ENCODE assay signal across 9 cellular contexts in the genomic region with DNA sequence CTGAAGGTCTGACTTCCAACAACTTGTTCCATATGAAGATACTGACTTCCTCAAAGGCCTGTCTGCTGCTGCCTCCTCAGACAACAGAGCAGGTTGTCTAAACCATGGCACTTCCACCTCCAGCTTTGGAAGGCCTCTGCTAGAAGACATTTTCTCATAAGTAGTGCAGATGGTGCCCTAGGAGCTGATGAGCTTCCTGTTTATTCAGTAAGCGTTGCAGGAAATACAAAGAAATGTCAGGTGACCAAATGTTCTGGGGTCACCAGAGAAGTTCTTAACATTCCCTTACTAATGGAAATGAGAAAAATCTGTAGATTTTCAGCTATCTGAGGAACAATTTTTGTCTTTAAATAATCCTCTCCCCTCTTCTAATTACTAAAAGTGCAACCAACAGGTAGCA. TPM values are rescaled to one million over a fixed set of nuclear protein-coding genes. Genes with fewer than 3 reads are reported as not detected.
DNase-seq lines count a peak whose midpoint lies in the region; ATAC-seq and TF ChIP-seq lines count a peak whose summit lies in the region.
"Had no signal": no experiment of that assay in that cellular context is flagged by ENCODE, and none has a peak within 500 bp of the region (broad histone marks: within the 10 kb centered on the region; RNA-seq: fewer than 3 reads in every experiment).

No MANE protein-coding gene starts in this region.

- H3K4me1 ChIP-seq in MM.1S (ENCODE audit: low read length): peaks cover 17% of the 10 kb centered on the region
- H3K4me1 ChIP-seq in breast epithelium: peaks cover 4 to 9% of the 10 kb centered on the region in 2 donors
- H3K4me1 ChIP-seq in tibial nerve: peaks cover 0 to 75% (median 19%) of the 10 kb centered on the region in 4 donors
- H3K4me1 ChIP-seq: BLaER1 treated with 17β-estradiol and CSF1 and Interleukin-3, amounts not matched to agents 10 nM and 100 nM had no signal

- TF ChIP-seq POLR2A in breast epithelium (IDR thresholded peaks at IDR 0.05) (no peak), tibial nerve (IDR thresholded peaks at IDR 0.05) (no peak)

- no peak for ATAC-seq in activated CD4-positive, CD25-positive, alpha-beta regulatory T cell treated with anti-CD3 and anti-CD28 coated beads, Interleukin-2, amount 50 U/mL, for 24 hours

- no peaks in the 10 kb centered on the region for H3K36me3 ChIP-seq in MM.1S (replicated peaks; ENCODE audit: insufficient read depth, low read length)
- H3K36me3 ChIP-seq in breast epithelium: no peaks in the 10 kb centered on the region
- no peaks in the 10 kb centered on the region for H3K36me3 ChIP-seq in tibial nerve
- H3K36me3 ChIP-seq: BLaER1 treated with 17β-estradiol and CSF1 and Interleukin-3, amounts not matched to agents 10 nM and 100 nM had no signal

- H3K9ac ChIP-seq in MM.1S (ENCODE audit: low read length): no peak overlapping the region
- H3K9ac ChIP-seq: BLaER1 treated with 17β-estradiol and CSF1 and Interleukin-3, amounts not matched to agents 10 nM and 100 nM had no signal

- H4K20me1 ChIP-seq in MM.1S (ENCODE audit: insufficient read depth, low read length): no peaks in the 10 kb centered on the region
- H4K20me1 ChIP-seq: BLaER1 treated with 17β-estradiol and CSF1 and Interleukin-3, amounts not matched to agents 10 nM and 100 nM had no signal

- TF ChIP-seq EP300 in tibial nerve (IDR thresholded peaks at IDR 0.05): no peak

- no peaks in the 10 kb centered on the region for H3F3A ChIP-seq in MM.1S (ENCODE audit: insufficient read depth, low read length)

- intact Hi-C loops in breast epithelium (cut with DNase I; ENCODE audit: low total_unique reads): no loop called here

- no peaks in the 10 kb centered on the region for H3K79me2 ChIP-seq in MM.1S (ENCODE audit: low read length)

- DNase-seq in MM.1S: peak; percentile 8
- no peak for DNase-seq in breast epithelium (ENCODE audit: low spot score in 2 of 2)
- DNase-seq in midbrain (lab: John Stamatoyannopoulos, UW): peak; percentile 37
- no peak for DNase-seq in tibial nerve (ENCODE audit: low spot score in 2 of 2)
- DNase-seq in NCI-H345 treated with DMSO at 0.1 percent for 48 hours (lab: John Stamatoyannopoulos, UW; ENCODE audit: unreplicated experiment): no peak
- no peak for DNase-seq in NCI-H2107 treated with DMSO at 0.1 percent for 48 hours (lab: John Stamatoyannopoulos, UW; ENCODE audit: unreplicated experiment)
- DNase-seq: NCI-H2107 had no signal

- H3K27me3 ChIP-seq in MM.1S (replicated peaks; ENCODE audit: insufficient read depth, low read length) (no peaks in the 10 kb centered on the region), breast epithelium (no peaks in the 10 kb centered on the region), tibial nerve (no peaks in the 10 kb centered on the region)
- H3K27me3 ChIP-seq: BLaER1 treated with 17β-estradiol and CSF1 and Interleukin-3, amounts not matched to agents 10 nM and 100 nM had no signal

- no peak overlapping the region for H3K4me2 ChIP-seq in MM.1S (ENCODE audit: low read depth, low read length)
- H3K4me2 ChIP-seq: BLaER1 treated with 17β-estradiol and CSF1 and Interleukin-3, amounts not matched to agents 10 nM and 100 nM had no signal

- H3K4me3 ChIP-seq in MM.1S (ENCODE audit: low read length) (no peak overlapping the region), breast epithelium (no peak overlapping the region), tibial nerve (peak overlapping the region in 1 of 4 donors; percentile 1)
- H3K4me3 ChIP-seq: BLaER1 treated with 17β-estradiol and CSF1 and Interleukin-3, amounts not matched to agents 10 nM and 100 nM had no signal

- H3K27ac ChIP-seq in MM.1S (ENCODE audit: low read length): no peak overlapping the region
- peak overlapping the region; percentile 75 to 89 for H3K27ac ChIP-seq in breast epithelium
- H3K27ac ChIP-seq in tibial nerve: peak overlapping the region; percentile 55 to 82 (median 73)
- H3K27ac ChIP-seq: BLaER1 treated with 17β-estradiol and CSF1 and Interleukin-3, amounts not matched to agents 10 nM and 100 nM had no signal

- 41 to 42% methylated on average over 1 of the region's 1 CpG for WGBS in tibial nerve, 2 donors

- H2AFZ ChIP-seq in MM.1S (ENCODE audit: low read length): no peak overlapping the region

- no peaks in the 10 kb centered on the region for H3K9me2 ChIP-seq in MM.1S (replicated peaks; ENCODE audit: insufficient read depth, low read length)

- H3K9me3 ChIP-seq in MM.1S (replicated peaks; ENCODE audit: insufficient read depth, low read length) (no peaks in the 10 kb centered on the region), breast epithelium (no peaks in the 10 kb centered on the region), tibial nerve (no peaks in the 10 kb centered on the region)
- H3K9me3 ChIP-seq: BLaER1 treated with 17β-estradiol and CSF1 and Interleukin-3, amounts not matched to agents 10 nM and 100 nM had no signal

- no peak for TF ChIP-seq CTCF in MM.1S (IDR thresholded peaks at IDR 0.05; ENCODE audit: low read length)
- TF ChIP-seq CTCF in breast epithelium (IDR thresholded peaks at IDR 0.05): no peak
- TF ChIP-seq CTCF in tibial nerve (IDR thresholded peaks at IDR 0.05): no peak

RNA-seq across cellular contexts. Expression of a gene that starts 28.9 kb away (rescaled TPM):
- total RNA-seq in breast epithelium: 10 to 100 TPM; 21.6 to 53.6 (median 33.0) TPM
- total RNA-seq in tibial nerve: 10 to 100 TPM; 19.0 to 32.8 (median 24.6) TPM

Comparison
In these comparisons a context has a peak if more than half of its experiments do, and no peak if none do; other contexts are left out.
1. DNase-seq: peak in MM.1S (single experiment) and midbrain (single experiment); none in breast epithelium (0 of 2), tibial nerve (0 of 2), NCI-H345 treated with DMSO at 0.1 percent for 48 hours (single experiment) and NCI-H2107 treated with DMSO at 0.1 percent for 48 hours (single experiment).